Comparison of ENCODE assay signal across 14 cellular contexts in genomic region chr13:113980489-113981064, GRCh38. TPM values are rescaled to one million over a fixed set of nuclear protein-coding genes. Genes with fewer than 3 reads are reported as not detected.
DNase-seq lines count a peak whose midpoint lies in the region; ATAC-seq and TF ChIP-seq lines count a peak whose summit lies in the region.
"Had no signal": no experiment of that assay in that cellular context is flagged by ENCODE, and none has a peak within 500 bp of the region (broad histone marks: within the 10 kb centered on the region; RNA-seq: fewer than 3 reads in every experiment).

No MANE protein-coding gene starts in this region.

- intact Hi-C loops in CD14-positive monocyte (cut with micrococcal nuclease) (no loop called here), colonic mucosa (cut with DNase I) (no loop called here), natural killer cell (cut with micrococcal nuclease) (no loop called here)

- H3K4me1 Mint-ChIP-seq in CD14-positive monocyte (no peaks in the 10 kb centered on the region), natural killer cell (peaks cover 5 to 12% of the 10 kb centered on the region in 2 donors)
- H3K4me1 Mint-ChIP-seq: activated CD4-positive, alpha-beta memory T cell treated with anti-CD3 and anti-CD28 coated beads, Interleukin-2, amount 10 ng/mL, durations not matched to agents 7 days and 5 days; B cell had no signal

- H3K27ac ChIP-seq in HEK293 (ENCODE audit: extremely low read depth, low read depth, low read length) (no peak overlapping the region), colonic mucosa (peak overlapping the region; percentile 40)
- H3K27ac ChIP-seq: cardiac muscle cell had no signal

- TF ChIP-seq CTCF in CD14-positive monocyte (IDR thresholded peaks at IDR 0.05) (no peak), HEK293 (tag by site-specific recombination; IDR thresholded peaks at IDR 0.05) (no peak), colonic mucosa (IDR thresholded peaks at IDR 0.05) (no peak), natural killer cell (IDR thresholded peaks at IDR 0.05) (no peak)

- DNase-seq in CD14-positive monocyte (ENCODE audit: low spot score) (peak; percentile 3), colonic mucosa (no peak), natural killer cell (no peak), dermis blood vessel endothelial cell (no peak)
- DNase-seq in activated CD8-positive, alpha-beta memory T cell treated with anti-CD3 and anti-CD28 coated beads for 24 hours = no peak
- DNase-seq: activated CD4-positive, alpha-beta memory T cell treated with anti-CD3 and anti-CD28 coated beads, Interleukin-2, amount 10 ng/mL, durations not matched to agents 7 days and 5 days; DND-41; midbrain; stimulated activated CD4-positive, alpha-beta T cell treated with anti-CD3 and anti-CD28 coated beads, Interleukin-12 subunit alpha, Interleukin-12 subunit beta, amount 100 ng/mL, for 4 hours had no signal

- H3K27me3 ChIP-seq in colonic mucosa = no peaks in the 10 kb centered on the region
- H3K27me3 ChIP-seq: cardiac muscle cell had no signal

- H3K4me3 Mint-ChIP-seq in CD14-positive monocyte = no peak overlapping the region
- no peak overlapping the region for H3K4me3 Mint-ChIP-seq in natural killer cell
- H3K4me3 Mint-ChIP-seq: activated CD4-positive, alpha-beta memory T cell treated with anti-CD3 and anti-CD28 coated beads, Interleukin-2, amount 10 ng/mL, durations not matched to agents 7 days and 5 days; B cell had no signal

- peaks cover 68 to 70% of the 10 kb centered on the region in 2 donors for H3K36me3 Mint-ChIP-seq in CD14-positive monocyte
- H3K36me3 Mint-ChIP-seq in natural killer cell = peaks cover 7% of the 10 kb centered on the region

- CTCF ChIA-PET in HEK293 (lab: Yijun Ruan, JAX) = no interaction called here

- H3K27ac Mint-ChIP-seq in CD14-positive monocyte (peak overlapping the region in 3 of 7 donors; percentile 31 to 76 (median 46)), natural killer cell (peak overlapping the region; percentile 62 to 91)
- H3K27ac Mint-ChIP-seq: activated CD4-positive, alpha-beta memory T cell treated with anti-CD3 and anti-CD28 coated beads, Interleukin-2, amount 10 ng/mL, durations not matched to agents 7 days and 5 days; B cell had no signal

- H3K9me3 ChIP-seq in HEK293 (ENCODE audit: control insufficient read depth, insufficient read depth, low read depth, low read length) (no peaks in the 10 kb centered on the region), colonic mucosa (no peaks in the 10 kb centered on the region)

- POLR2A ChIA-PET in HEK293 (lab: Yijun Ruan, JAX) = no interaction called here

- peaks cover 0 to 12% of the 10 kb centered on the region in 2 experiments; a peak in 1 of 3 replicates for H3K36me3 ChIP-seq in HEK293 (ENCODE audit: control insufficient read depth in 2 of 2, insufficient read depth in 1 of 2, low read length in 2 of 2)
- no peaks in the 10 kb centered on the region for H3K36me3 ChIP-seq in colonic mucosa
- H3K36me3 ChIP-seq: cardiac muscle cell had no signal

- H3K4me3 ChIP-seq in HEK293 (ENCODE audit: low read depth, low read length) (no peak overlapping the region), colonic mucosa (no peak overlapping the region)
- H3K4me3 ChIP-seq: cardiac muscle cell had no signal

- peaks cover 0 to 5% (median 0%) of the 10 kb centered on the region in 7 donors for H3K9me3 Mint-ChIP-seq in CD14-positive monocyte
- H3K9me3 Mint-ChIP-seq in natural killer cell = peaks cover 2 to 3% of the 10 kb centered on the region in 2 donors
- H3K9me3 Mint-ChIP-seq: activated CD4-positive, alpha-beta memory T cell treated with anti-CD3 and anti-CD28 coated beads, Interleukin-2, amount 10 ng/mL, durations not matched to agents 7 days and 5 days had no signal

- peak in 1 of 3 donors; percentile 32 for ATAC-seq in natural killer cell
- ATAC-seq in GM21447 (IDR thresholded peaks at IDR 0.05; ENCODE audit: unreplicated experiment) = no peak
- ATAC-seq in GM19328 (IDR thresholded peaks at IDR 0.05; ENCODE audit: unreplicated experiment) = no peak

- peak overlapping the region in 1 of 2 donors; percentile 3 for H3K9ac ChIP-seq in colonic mucosa (ENCODE audit: low read depth in 2 of 2, low read length in 2 of 2)

- H3K4me1 ChIP-seq in HEK293 (ENCODE audit: control insufficient read depth, insufficient read depth, low read length) = no peaks in the 10 kb centered on the region
- no peaks in the 10 kb centered on the region for H3K4me1 ChIP-seq in colonic mucosa

- H3K27me3 Mint-ChIP-seq in CD14-positive monocyte (ENCODE audit: low read depth in 3 of 3) = no peaks in the 10 kb centered on the region
- H3K27me3 Mint-ChIP-seq in natural killer cell (ENCODE audit: low read depth in 2 of 2) = no peaks in the 10 kb centered on the region
- H3K27me3 Mint-ChIP-seq: activated CD4-positive, alpha-beta memory T cell treated with anti-CD3 and anti-CD28 coated beads, Interleukin-2, amount 10 ng/mL, durations not matched to agents 7 days and 5 days; B cell had no signal

TF ChIP-seq in HEK293, 187 proteins besides CTCF, POLR2A, EP300 and RAD21:
- peak; percentile 77 for TF ChIP-seq ZNF660 (tag by site-specific recombination; IDR thresholded peaks at IDR 0.05)
- 0 out of 2 replicates have a peak, but pooled peaks have one; percentile 80 for TF ChIP-seq ZNF473 (tag by site-specific recombination; IDR thresholded peaks at IDR 0.05)
- TF ChIP-seq ZNF366 (tag by site-specific recombination; conservative IDR thresholded peaks at IDR 0.05) = peak; percentile 87
- TF ChIP-seq TCF7L2 (IDR thresholded peaks at IDR 0.05; ENCODE audit: borderline replicate concordance, low read depth, low read length) = no peak
- no peak for TF ChIP-seq YY2 (tag by site-specific recombination; IDR thresholded peaks at IDR 0.05)
- no peak for TF ChIP-seq ZNF426 (tag by site-specific recombination; IDR thresholded peaks at IDR 0.05)
- no peak for TF ChIP-seq HOXA7 (CRISPR knock-in tag; IDR thresholded peaks at IDR 0.05; ENCODE audit: borderline replicate concordance)
- TF ChIP-seq ZNF292 (tag by site-specific recombination; IDR thresholded peaks at IDR 0.05; ENCODE audit: borderline replicate concordance, low read depth) = no peak
- no peak for TF ChIP-seq PRDM2 (tag by site-specific recombination; IDR thresholded peaks at IDR 0.05; ENCODE audit: borderline replicate concordance)
- peak; percentile 72 for TF ChIP-seq ZNF629 (tag by site-specific recombination; IDR thresholded peaks at IDR 0.05)
- no peak for TF ChIP-seq ZNF571 (tag by site-specific recombination; IDR thresholded peaks at IDR 0.05)
- TF ChIP-seq ZNF555 (tag by site-specific recombination; conservative IDR thresholded peaks at IDR 0.05) = no peak
- TF ChIP-seq SCRT2 (tag by site-specific recombination; IDR thresholded peaks at IDR 0.05) = peak; percentile 59
- TF ChIP-seq ZNF175 (tag by site-specific recombination; IDR thresholded peaks at IDR 0.05) = no peak
- TF ChIP-seq ZNF549 (tag by site-specific recombination; IDR thresholded peaks at IDR 0.05) = no peak
- TF ChIP-seq ZBTB21 (tag by site-specific recombination; IDR thresholded peaks at IDR 0.05) = peak; percentile 85
- no peak for TF ChIP-seq ZNF133 (tag by site-specific recombination; IDR thresholded peaks at IDR 0.05)

RNA-seq across cellular contexts. Expression of gene C13orf46, which starts 6.7 kb away (rescaled TPM):
- polyA plus RNA-seq in CD14-positive monocyte = under 1 TPM in 1 of 2 donors, not detected in 1; 0.05 TPM
- total RNA-seq in colonic mucosa (under 1 TPM; 0.24 to 0.44 TPM), natural killer cell (10 to 100 TPM; 21.1 to 23.9 (median 23.5) TPM), dermis blood vessel endothelial cell (0.17 and 0.28 TPM in 2 replicates)
- total RNA-seq: cardiac muscle cell had no signal

Comparison
In these comparisons a context has a peak if more than half of its experiments do, and no peak if none do; other contexts are left out.
1. RNA of gene C13orf46, which starts 6.7 kb away (total RNA-seq): 21.1 to 23.9 TPM in natural killer cell; 0.24 to 0.44 TPM in colonic mucosa and 0.17 to 0.28 TPM in dermis blood vessel endothelial cell; every median in the first group is over 10 times any median in the second.